22 cellular contexts compared by ENCODE assay signal in the genomic region with DNA sequence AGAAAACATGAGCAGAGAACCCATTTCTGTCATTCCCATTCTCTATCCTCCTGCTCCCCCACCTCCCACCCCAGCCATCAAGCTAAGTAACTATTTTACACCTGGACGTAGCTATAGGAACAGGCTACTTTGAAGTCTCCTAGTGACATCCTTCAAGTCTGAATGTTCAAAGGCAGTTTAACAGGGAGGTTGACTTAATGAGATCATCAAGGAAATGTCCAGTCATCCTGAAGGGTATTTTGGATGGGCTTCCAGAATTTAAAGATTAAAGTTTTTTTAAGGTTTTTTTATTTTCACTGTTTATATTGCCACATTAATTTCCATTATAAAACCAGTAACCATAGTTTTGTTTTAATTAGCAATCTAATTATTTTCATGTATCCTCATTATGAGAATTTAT. TPM values are rescaled to one million over a fixed set of nuclear protein-coding genes. Genes with fewer than 3 reads are reported as not detected.
A peak's percentile ranks its signal among the peaks of the same experiment; 100 is the strongest.
DNase-seq lines count a peak whose midpoint lies in the region; ATAC-seq and TF ChIP-seq lines count a peak whose summit lies in the region.
"Had no signal": no experiment of that assay in that cellular context is flagged by ENCODE, and none has a peak within 500 bp of the region (broad histone marks: within the 10 kb centered on the region; RNA-seq: fewer than 3 reads in every experiment).

No MANE protein-coding gene starts in this region.

- DNase-seq in NCI-H82 (lab: John Stamatoyannopoulos, UW) (peak; percentile 7), NCI-H82 treated with DMSO at 0.1 percent for 48 hours (lab: John Stamatoyannopoulos, UW; ENCODE audit: unreplicated experiment) (no peak), astrocyte of the spinal cord (ENCODE audit: low read depth, low spot score) (peak; percentile 29), fibroblast of pulmonary artery (ENCODE audit: low read depth) (peak; percentile 24), stromal cell of bone marrow (ENCODE audit: low read depth) (peak; percentile 21), Right ventricle myocardium inferior (ENCODE audit: missing footprints) (no peak), neuronal stem cell (ENCODE audit: low spot score) (no peak)
- DNase-seq: BE2C; Calu3; CD4-positive, alpha-beta memory T cell; GDM1; Karpas-422; MM.1S; NCI-H1092 treated with DMSO at 0.1 percent for 48 hours; NCI-H1694; NCI-H69; SJCRH30 had no signal

- no peak overlapping the region for H3K27ac ChIP-seq in neuronal stem cell (replicated peaks; ENCODE audit: low read length)
- H3K27ac ChIP-seq: 22Rv1, RWPE1, SJCRH30 had no signal

- H3K9me3 ChIP-seq in neuronal stem cell (replicated peaks in 1 of 2; ENCODE audit: control insufficient read depth in 2 of 2, insufficient read depth in 1 of 2, low read depth in 1 of 2, low read length in 2 of 2) = no peaks in the 10 kb centered on the region
- H3K9me3 ChIP-seq: BE2C, SJCRH30 had no signal

- H2BK15ac ChIP-seq in neuronal stem cell (ENCODE audit: low read length) = no peak overlapping the region

- TF ChIP-seq CTCF in astrocyte of the spinal cord (IDR thresholded peaks at IDR 0.05; ENCODE audit: low read depth, low read length) (no peak), fibroblast of pulmonary artery (IDR thresholded peaks at IDR 0.05; ENCODE audit: low read length, missing control alignments) (no peak)

- no peak overlapping the region for H2AFZ ChIP-seq in neuronal stem cell (ENCODE audit: low read length)
- H2AFZ ChIP-seq: GM23338 had no signal

- no peak overlapping the region for H3K14ac ChIP-seq in neuronal stem cell (ENCODE audit: low read length)

- H2BK5ac ChIP-seq in neuronal stem cell (ENCODE audit: low read length) = no peak overlapping the region

- no peaks in the 10 kb centered on the region for H3K27me3 ChIP-seq in neuronal stem cell (ENCODE audit: control insufficient read depth in 3 of 3, insufficient read depth in 3 of 3, low read depth in 1 of 3, low read length in 3 of 3)
- H3K27me3 ChIP-seq: BE2C, SJCRH30 had no signal

- no peak overlapping the region for H2BK120ac ChIP-seq in neuronal stem cell (ENCODE audit: low read depth, low read length)

- no peak overlapping the region for H4K8ac ChIP-seq in neuronal stem cell (ENCODE audit: low read depth, low read length)

- intact Hi-C loops in Right ventricle myocardium inferior (cut with DNase I) = no loop called here

- no peak overlapping the region for H2AK5ac ChIP-seq in neuronal stem cell (ENCODE audit: low read depth, low read length)

- peaks cover 0 to 2% of the 10 kb centered on the region in 2 donors for H3K4me1 ChIP-seq in neuronal stem cell (ENCODE audit: control insufficient read depth in 2 of 2, insufficient read depth in 1 of 2, low read depth in 1 of 2, low read length in 2 of 2)
- H3K4me1 ChIP-seq: BE2C, SJCRH30 had no signal

- no peak overlapping the region for H3K9ac ChIP-seq in neuronal stem cell (ENCODE audit: low read depth, low read length, poor library complexity)

- H4K91ac ChIP-seq in neuronal stem cell (ENCODE audit: low read depth, low read length, poor library complexity) = no peak overlapping the region

- H2BK12ac ChIP-seq in neuronal stem cell (ENCODE audit: low read length) = no peak overlapping the region

- H3K23ac ChIP-seq in neuronal stem cell (ENCODE audit: low read depth, low read length, poor library complexity) = no peak overlapping the region

- in situ Hi-C loops in astrocyte of the spinal cord (cut with HindIII; ENCODE audit: low sequenced_read_pairs) = no loop called here

- H3K36me3 ChIP-seq in neuronal stem cell (replicated peaks in 1 of 2; ENCODE audit: control insufficient read depth in 2 of 2, insufficient read depth in 2 of 2, low read length in 2 of 2) = peaks cover 1 to 84% of the 10 kb centered on the region in 2 donors

- H3K4me2 ChIP-seq in neuronal stem cell (ENCODE audit: insufficient read depth, low read length, poor library complexity, severe bottlenecking) = no peak overlapping the region
- H3K4me2 ChIP-seq: GM23338 had no signal

- ATAC-seq in Right ventricle myocardium inferior (no peak), HG03565 (IDR thresholded peaks at IDR 0.05; ENCODE audit: unreplicated experiment) (no peak)
- ATAC-seq: GM12878, GM23338 had no signal

- no peaks in the 10 kb centered on the region for H3K79me1 ChIP-seq in neuronal stem cell (ENCODE audit: low read depth, low read length)

- H3K4me3 ChIP-seq in astrocyte of the spinal cord (ENCODE audit: low read depth, low read length) = no peak overlapping the region
- H3K4me3 ChIP-seq in fibroblast of pulmonary artery (replicated peaks; ENCODE audit: low read depth, low read length) = no peak overlapping the region
- H3K4me3 ChIP-seq in neuronal stem cell (ENCODE audit: low read length in 2 of 2) = no peak overlapping the region
- H3K4me3 ChIP-seq: GM12878, GM23338, SJCRH30 had no signal

- H3K4ac ChIP-seq in neuronal stem cell (ENCODE audit: low read length) = no peak overlapping the region

- no CpG with 5 or more reads among the region's 1 CpG for WGBS in neuronal stem cell (ENCODE audit: extremely low coverage in 2 of 2, insufficient read length in 2 of 2, insufficient replicate concordance in 1 of 2), 2 donors

- no peak overlapping the region for H3K18ac ChIP-seq in neuronal stem cell (ENCODE audit: low read length)

RNA-seq across cellular contexts. Expression of a gene that starts 41.1 kb away (rescaled TPM):
- 18.4 TPM for total RNA-seq in Right ventricle myocardium inferior
- polyA plus RNA-seq in neuronal stem cell (2013, experiment 1 of 2) = 110 TPM
- polyA plus RNA-seq in neuronal stem cell (2013, experiment 2 of 2) = 110 TPM

Comparison
In these comparisons a context has a peak if more than half of its experiments do, and no peak if none do; other contexts are left out.
1. DNase-seq: peak in NCI-H82 (single experiment), astrocyte of the spinal cord (single experiment), fibroblast of pulmonary artery (single experiment) and stromal cell of bone marrow (single experiment); none in NCI-H82 treated with DMSO at 0.1 percent for 48 hours (single experiment), Right ventricle myocardium inferior (single experiment) and neuronal stem cell (single experiment).